In the genomic region with DNA sequence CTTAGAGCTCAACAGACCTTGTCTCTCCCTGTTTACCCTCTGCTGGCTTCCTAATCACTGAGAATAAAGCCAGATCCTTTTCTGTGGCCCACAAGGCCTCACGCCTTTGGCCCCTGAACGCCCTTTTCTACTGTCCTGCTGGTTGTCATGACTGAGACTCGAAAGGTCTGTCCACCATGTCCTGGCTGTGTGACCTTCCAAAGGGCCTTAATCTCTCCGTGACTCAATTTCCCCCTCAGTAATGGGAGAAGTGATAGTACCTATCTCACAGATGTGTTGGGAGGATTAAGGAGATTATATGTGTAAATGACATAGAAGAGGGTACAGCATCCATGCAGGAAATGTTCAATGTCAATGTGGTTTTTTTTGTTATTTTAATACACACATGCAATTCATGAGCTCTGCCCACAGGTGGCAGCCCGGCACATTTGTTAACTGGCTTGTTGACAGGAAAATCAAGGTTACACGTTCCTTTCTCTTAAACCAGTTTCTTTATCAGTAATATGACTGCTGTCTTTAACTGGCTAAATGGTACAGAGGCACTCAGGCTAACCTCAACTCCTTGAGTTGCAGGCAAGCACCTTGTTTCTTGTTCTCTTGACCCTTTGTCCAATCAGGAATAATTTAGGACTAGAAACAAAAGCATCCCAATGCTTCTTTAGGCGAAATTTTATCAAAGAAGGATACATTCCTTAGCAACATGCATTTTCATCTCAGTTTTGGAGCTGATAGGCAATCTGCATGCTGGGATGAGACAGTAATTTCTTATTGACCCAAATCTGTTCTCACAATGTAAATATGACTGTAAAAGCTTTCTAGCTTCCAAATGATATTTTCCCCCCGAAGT, we compare ENCODE assay signal across 9 cellular contexts. TPM values are rescaled to one million over a fixed set of nuclear protein-coding genes. Genes with fewer than 3 reads are reported as not detected.
A peak's percentile ranks its signal among the peaks of the same experiment; 100 is the strongest.
DNase-seq lines count a peak whose midpoint lies in the region; ATAC-seq, FAIRE-seq and TF ChIP-seq lines count a peak whose summit lies in the region.
"Had no signal": no experiment of that assay in that cellular context is flagged by ENCODE, and none has a peak within 500 bp of the region (broad histone marks: within the 10 kb centered on the region; RNA-seq: fewer than 3 reads in every experiment).

No MANE protein-coding gene starts in this region.

- no peaks in the 10 kb centered on the region for H3K36me3 ChIP-seq in Peyer's patch
- no peaks in the 10 kb centered on the region for H3K36me3 ChIP-seq in prostate gland

- H3K9me3 ChIP-seq in Peyer's patch (no peaks in the 10 kb centered on the region), prostate gland (no peaks in the 10 kb centered on the region)

- H3K27me3 Mint-ChIP-seq in activated T-helper 2 cell treated with anti-CD3 and anti-CD28 coated beads, Interferon-gamma antibody, Interleukin-2, Interleukin-4, amounts not matched to agents 10 μg/mL and 5 μg/mL and 100 μg/mL, durations not matched to agents 14 hours and 24 hours and 36 hours (ENCODE audit: low read depth), result no peaks in the 10 kb centered on the region

- peak; percentile 40 to 94 (median 76) for TF ChIP-seq CTCF in Peyer's patch (IDR thresholded peaks at IDR 0.05)
- TF ChIP-seq CTCF in prostate gland (IDR thresholded peaks at IDR 0.05), result peak; percentile 64 to 92 (median 80)

- no peak overlapping the region for H3K4me3 Mint-ChIP-seq in activated T-helper 2 cell treated with anti-CD3 and anti-CD28 coated beads, Interferon-gamma antibody, Interleukin-2, Interleukin-4, amounts not matched to agents 10 μg/mL and 5 μg/mL and 100 μg/mL, durations not matched to agents 14 hours and 24 hours and 36 hours (ENCODE audit: low read depth)

- H3K4me3 ChIP-seq in Peyer's patch (no peak overlapping the region), prostate gland (no peak overlapping the region)

- no peaks in the 10 kb centered on the region for H3K27me3 ChIP-seq in Peyer's patch
- H3K27me3 ChIP-seq in prostate gland (replicated peaks; ENCODE audit: insufficient read depth), result no peaks in the 10 kb centered on the region

- peak; percentile 94 for FAIRE-seq in GM18507 (lab: Jason Lieb, UNC)

- DNase-seq in AG08395 (ENCODE audit: low spot score) (peak; percentile 53), GM18507 (ENCODE audit: extremely low spot score, insufficient read length, low read depth) (peak; percentile 43), Peyer's patch (peak; percentile 30 to 83 (median 74)), germinal center (ENCODE audit: low spot score) (peak; percentile 51), prostate gland (ENCODE audit: low spot score) (peak; percentile 61), DMS79 treated with DMSO at 0.1 percent for 48 hours (lab: John Stamatoyannopoulos, UW) (no peak)
- peak; percentile 58 for DNase-seq in activated T-helper 2 cell treated with anti-CD3 and anti-CD28 coated beads, Interferon-gamma antibody, Interleukin-2, Interleukin-4, amounts not matched to agents 10 μg/mL and 5 μg/mL and 100 μg/mL, durations not matched to agents 14 hours and 24 hours and 36 hours (ENCODE audit: low spot score)

- no peak overlapping the region for H3K27ac ChIP-seq in Peyer's patch
- H3K27ac ChIP-seq in prostate gland, result peak overlapping the region; percentile 88 to 91

- TF ChIP-seq POLR2A in Peyer's patch (IDR thresholded peaks at IDR 0.05) (no peak), prostate gland (IDR thresholded peaks at IDR 0.05) (no peak)

- peaks cover 0 to 6% (median 2%) of the 10 kb centered on the region in 4 donors for H3K4me1 ChIP-seq in Peyer's patch
- peaks cover 33% of the 10 kb centered on the region for H3K4me1 ChIP-seq in prostate gland (replicated peaks)

- H3K4me1 Mint-ChIP-seq in activated T-helper 2 cell treated with anti-CD3 and anti-CD28 coated beads, Interferon-gamma antibody, Interleukin-2, Interleukin-4, amounts not matched to agents 10 μg/mL and 5 μg/mL and 100 μg/mL, durations not matched to agents 14 hours and 24 hours and 36 hours (ENCODE audit: low read depth), result peaks cover 7% of the 10 kb centered on the region

- intact Hi-C loops in activated T-helper 2 cell treated with anti-CD3 and anti-CD28 coated beads, Interferon-gamma antibody, Interleukin-2, Interleukin-4, amounts not matched to agents 10 μg/mL and 5 μg/mL and 100 μg/mL, durations not matched to agents 14 hours and 24 hours and 36 hours (cut with micrococcal nuclease), result loop anchor here (1.0 kb wide), 2 partner anchors 318 to 396 kb away; no protein-coding TSS in a partner anchor
- intact Hi-C loops in prostate gland (cut with DNase I), result loop anchor here (1.0 to 5.0 kb wide), 2 partner anchors 289 to 318 kb away; no protein-coding TSS in a partner anchor

- 52% methylated on average over 8 of the region's 8 CpGs for WGBS in prostate gland

- ATAC-seq in HG03378 (IDR thresholded peaks at IDR 0.05; ENCODE audit: unreplicated experiment), result peak; percentile 82

- peak overlapping the region; percentile 32 for H3K27ac Mint-ChIP-seq in activated T-helper 2 cell treated with anti-CD3 and anti-CD28 coated beads, Interferon-gamma antibody, Interleukin-2, Interleukin-4, amounts not matched to agents 10 μg/mL and 5 μg/mL and 100 μg/mL, durations not matched to agents 14 hours and 24 hours and 36 hours

- no peaks in the 10 kb centered on the region for H3K36me3 Mint-ChIP-seq in activated T-helper 2 cell treated with anti-CD3 and anti-CD28 coated beads, Interferon-gamma antibody, Interleukin-2, Interleukin-4, amounts not matched to agents 10 μg/mL and 5 μg/mL and 100 μg/mL, durations not matched to agents 14 hours and 24 hours and 36 hours (ENCODE audit: low read depth)

- H3K9me3 Mint-ChIP-seq in activated T-helper 2 cell treated with anti-CD3 and anti-CD28 coated beads, Interferon-gamma antibody, Interleukin-2, Interleukin-4, amounts not matched to agents 10 μg/mL and 5 μg/mL and 100 μg/mL, durations not matched to agents 14 hours and 24 hours and 36 hours, result no peaks in the 10 kb centered on the region

RNA-seq across cellular contexts. Expression of a gene that starts 16.6 kb away (rescaled TPM):
- total RNA-seq in Peyer's patch (1 to 10 TPM in 3 of 4 donors, not detected in 1; 1.1 to 8.2 (median 4.7) TPM), prostate gland (1 to 10 TPM in 1 of 2 donors, under 1 TPM in 1; 0.80 to 4.4 TPM)
- 1.2 and 1.4 TPM in 2 replicates for total RNA-seq in activated T-helper 2 cell treated with anti-CD3 and anti-CD28 coated beads, Interferon-gamma antibody, Interleukin-2, Interleukin-4, amounts not matched to agents 10 μg/mL and 5 μg/mL and 100 μg/mL, durations not matched to agents 14 hours and 24 hours and 36 hours
- total RNA-seq: temporal lobe had no signal

Comparison
In these comparisons a context has a peak if more than half of its experiments do, and no peak if none do; other contexts are left out.
1. H3K27ac ChIP-seq: peak in prostate gland (2 of 2); none in Peyer's patch (0 of 4).